In the genomic region with DNA sequence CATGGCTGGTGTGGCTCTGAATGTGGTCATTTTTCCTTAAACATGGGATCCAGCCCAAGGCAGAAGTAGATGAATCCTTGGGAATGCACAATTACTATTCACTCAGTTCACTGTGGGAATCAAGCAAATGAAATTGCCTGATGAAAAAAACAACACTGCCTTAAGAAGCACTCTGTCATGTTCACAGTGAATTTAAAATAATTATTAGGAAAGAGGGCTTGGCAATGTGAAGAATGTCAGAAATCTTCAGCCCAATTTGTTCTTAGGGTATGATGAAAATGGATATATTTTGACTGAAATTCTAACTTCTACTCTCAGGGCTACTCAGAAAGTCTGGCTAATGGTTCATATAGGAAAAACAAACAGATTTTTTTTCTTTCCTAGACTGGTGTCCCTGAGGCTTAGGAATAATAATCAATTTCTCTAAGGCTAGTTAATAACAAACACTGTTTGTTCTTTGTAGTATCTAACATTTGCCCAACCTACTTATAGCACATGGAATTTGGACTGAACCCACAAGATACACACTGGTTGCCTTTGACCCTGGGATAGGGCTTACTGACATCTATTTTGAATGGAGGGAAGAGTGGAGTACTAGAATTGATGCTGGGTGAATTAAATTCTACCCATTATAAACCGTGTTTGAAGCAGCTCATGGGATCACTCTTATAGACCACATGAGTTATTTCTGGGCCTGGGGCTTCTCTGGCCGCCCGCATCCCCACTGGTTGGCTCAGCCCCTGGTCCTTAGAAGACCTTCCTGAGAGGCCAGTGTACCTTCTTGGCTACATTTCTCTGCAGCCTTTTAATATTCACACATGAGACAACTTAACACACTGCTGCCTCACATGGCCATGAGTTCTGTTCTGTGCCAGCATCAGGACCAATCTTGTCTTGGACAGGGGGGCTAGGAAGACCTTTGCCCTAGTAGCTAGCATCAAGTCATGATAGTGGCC, we compare ENCODE assay signal across 1 cellular context.
TF ChIP-seq lines count a peak whose summit lies in the region.

No MANE protein-coding gene starts in this region.

TF ChIP-seq in liver, 16 proteins besides CTCF, POLR2A, EP300 and RAD21:
- TF ChIP-seq JUND (IDR thresholded peaks at IDR 0.05) (peak; percentile 91 to 95), SP1 (IDR thresholded peaks at IDR 0.05) (peak; percentile 98), FOXA2 (IDR thresholded peaks at IDR 0.05) (peak; percentile 89), EGR1 (IDR thresholded peaks at IDR 0.05; ENCODE audit: low read depth in 2 of 2) (peak; percentile 40 to 72), YY1 (IDR thresholded peaks at IDR 0.05) (peak; percentile 86), NR2F2 (IDR thresholded peaks at IDR 0.05) (peak; percentile 86), HNF4A (conservative IDR thresholded peaks at IDR 0.05) (peak; percentile 100), HNF4G (IDR thresholded peaks at IDR 0.05) (peak; percentile 98), FOXA1 (IDR thresholded peaks at IDR 0.05) (peak; percentile 86), RXRA (IDR thresholded peaks at IDR 0.05) (peak; percentile 94 to 96), TAF1 (conservative IDR thresholded peaks at IDR 0.05) (no peak), GABPA (IDR thresholded peaks at IDR 0.05 in 1 of 2, conservative IDR thresholded peaks at IDR 0.05 in 1 of 2) (peak; percentile 33 to 75)
- TF ChIP-seq, protein P1, sequence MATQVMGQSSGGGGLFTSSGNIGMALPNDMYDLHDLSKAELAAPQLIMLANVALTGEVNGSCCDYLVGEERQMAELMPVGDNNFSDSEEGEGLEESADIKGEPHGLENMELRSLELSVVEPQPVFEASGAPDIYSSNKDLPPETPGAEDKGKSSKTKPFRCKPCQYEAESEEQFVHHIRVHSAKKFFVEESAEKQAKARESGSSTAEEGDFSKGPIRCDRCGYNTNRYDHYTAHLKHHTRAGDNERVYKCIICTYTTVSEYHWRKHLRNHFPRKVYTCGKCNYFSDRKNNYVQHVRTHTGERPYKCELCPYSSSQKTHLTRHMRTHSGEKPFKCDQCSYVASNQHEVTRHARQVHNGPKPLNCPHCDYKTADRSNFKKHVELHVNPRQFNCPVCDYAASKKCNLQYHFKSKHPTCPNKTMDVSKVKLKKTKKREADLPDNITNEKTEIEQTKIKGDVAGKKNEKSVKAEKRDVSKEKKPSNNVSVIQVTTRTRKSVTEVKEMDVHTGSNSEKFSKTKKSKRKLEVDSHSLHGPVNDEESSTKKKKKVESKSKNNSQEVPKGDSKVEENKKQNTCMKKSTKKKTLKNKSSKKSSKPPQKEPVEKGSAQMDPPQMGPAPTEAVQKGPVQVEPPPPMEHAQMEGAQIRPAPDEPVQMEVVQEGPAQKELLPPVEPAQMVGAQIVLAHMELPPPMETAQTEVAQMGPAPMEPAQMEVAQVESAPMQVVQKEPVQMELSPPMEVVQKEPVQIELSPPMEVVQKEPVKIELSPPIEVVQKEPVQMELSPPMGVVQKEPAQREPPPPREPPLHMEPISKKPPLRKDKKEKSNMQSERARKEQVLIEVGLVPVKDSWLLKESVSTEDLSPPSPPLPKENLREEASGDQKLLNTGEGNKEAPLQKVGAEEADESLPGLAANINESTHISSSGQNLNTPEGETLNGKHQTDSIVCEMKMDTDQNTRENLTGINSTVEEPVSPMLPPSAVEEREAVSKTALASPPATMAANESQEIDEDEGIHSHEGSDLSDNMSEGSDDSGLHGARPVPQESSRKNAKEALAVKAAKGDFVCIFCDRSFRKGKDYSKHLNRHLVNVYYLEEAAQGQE (IDR thresholded peaks at IDR 0.05), result peak; percentile 82
- TF ChIP-seq, protein P2, sequence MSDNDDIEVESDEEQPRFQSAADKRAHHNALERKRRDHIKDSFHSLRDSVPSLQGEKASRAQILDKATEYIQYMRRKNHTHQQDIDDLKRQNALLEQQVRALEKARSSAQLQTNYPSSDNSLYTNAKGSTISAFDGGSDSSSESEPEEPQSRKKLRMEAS (IDR thresholded peaks at IDR 0.05), result peak; percentile 95
- TF ChIP-seq, protein P3, sequence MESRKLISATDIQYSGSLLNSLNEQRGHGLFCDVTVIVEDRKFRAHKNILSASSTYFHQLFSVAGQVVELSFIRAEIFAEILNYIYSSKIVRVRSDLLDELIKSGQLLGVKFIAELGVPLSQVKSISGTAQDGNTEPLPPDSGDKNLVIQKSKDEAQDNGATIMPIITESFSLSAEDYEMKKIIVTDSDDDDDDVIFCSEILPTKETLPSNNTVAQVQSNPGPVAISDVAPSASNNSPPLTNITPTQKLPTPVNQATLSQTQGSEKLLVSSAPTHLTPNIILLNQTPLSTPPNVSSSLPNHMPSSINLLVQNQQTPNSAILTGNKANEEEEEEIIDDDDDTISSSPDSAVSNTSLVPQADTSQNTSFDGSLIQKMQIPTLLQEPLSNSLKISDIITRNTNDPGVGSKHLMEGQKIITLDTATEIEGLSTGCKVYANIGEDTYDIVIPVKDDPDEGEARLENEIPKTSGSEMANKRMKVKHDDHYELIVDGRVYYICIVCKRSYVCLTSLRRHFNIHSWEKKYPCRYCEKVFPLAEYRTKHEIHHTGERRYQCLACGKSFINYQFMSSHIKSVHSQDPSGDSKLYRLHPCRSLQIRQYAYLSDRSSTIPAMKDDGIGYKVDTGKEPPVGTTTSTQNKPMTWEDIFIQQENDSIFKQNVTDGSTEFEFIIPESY (IDR thresholded peaks at IDR 0.05), result peak; percentile 92
- TF ChIP-seq, protein P4, sequence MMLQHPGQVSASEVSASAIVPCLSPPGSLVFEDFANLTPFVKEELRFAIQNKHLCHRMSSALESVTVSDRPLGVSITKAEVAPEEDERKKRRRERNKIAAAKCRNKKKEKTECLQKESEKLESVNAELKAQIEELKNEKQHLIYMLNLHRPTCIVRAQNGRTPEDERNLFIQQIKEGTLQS (IDR thresholded peaks at IDR 0.05), result peak; percentile 77
